9 cellular contexts compared by ENCODE assay signal in the genomic region with DNA sequence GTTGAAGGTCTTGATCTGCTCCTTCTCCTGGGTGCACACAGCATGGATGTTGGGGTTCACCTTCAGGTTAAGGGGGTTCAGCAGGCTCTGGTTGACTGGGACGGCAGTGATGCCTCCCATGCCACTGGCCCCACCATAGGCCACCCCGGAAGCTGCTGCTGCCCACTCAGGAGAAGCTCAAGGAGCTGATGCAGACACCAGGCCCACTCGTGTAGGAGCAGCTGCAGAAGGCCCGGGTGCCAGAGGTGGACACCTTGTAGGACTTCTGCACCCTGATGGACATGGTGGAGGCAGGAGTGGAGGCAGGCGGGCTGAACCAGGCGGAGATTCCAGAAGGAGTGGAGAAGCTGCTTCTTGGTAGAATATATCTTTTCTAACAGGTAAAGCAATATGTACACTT.
"Had no signal": no experiment of that assay in that cellular context is flagged by ENCODE, and none has a peak within 500 bp of the region (broad histone marks: within the 10 kb centered on the region; RNA-seq: fewer than 3 reads in every experiment).

No MANE protein-coding gene starts in this region.

- H2AFZ ChIP-seq: GM23248, GM23338 had no signal

- H3K9me3 ChIP-seq: HAP-1 had no signal

- DNase-seq: GM23248, GOT3, H7, H9, HCEC 1CT, HFFc6 had no signal

- ATAC-seq: GM23338, HCT116 had no signal

- H3K9ac ChIP-seq: GM23248 had no signal

- H3K27ac Mint-ChIP-seq: GM23338, HFFc6 had no signal

- H3K4me1 ChIP-seq: HAP-1 had no signal

- H3K9me3 Mint-ChIP-seq: GM23338, H9 had no signal

- H3K4me3 ChIP-seq: GM23248, GM23338, HAP-1 had no signal

- H3K4me2 ChIP-seq: GM23338 had no signal

- H3K27ac ChIP-seq: GM23248 had no signal

- H3K36me3 ChIP-seq: HAP-1 had no signal

- H3K4me3 Mint-ChIP-seq: GM23338, H9, HFFc6 had no signal

- H3K4me1 Mint-ChIP-seq: GM23338 had no signal
